9 cellular contexts compared by ENCODE assay signal in genomic region chr2:10709290-10709939, GRCh38. TPM values are rescaled to one million over a fixed set of nuclear protein-coding genes. Genes with fewer than 3 reads are reported as not detected.
A peak's percentile ranks its signal among the peaks of the same experiment; 100 is the strongest.
DNase-seq lines count a peak whose midpoint lies in the region; ATAC-seq and TF ChIP-seq lines count a peak whose summit lies in the region.
"Had no signal": no experiment of that assay in that cellular context is flagged by ENCODE, and none has a peak within 500 bp of the region (broad histone marks: within the 10 kb centered on the region; RNA-seq: fewer than 3 reads in every experiment).

No MANE protein-coding gene starts in this region.

- POLR2A ChIA-PET in OCI-LY7 (lab: Charles Lee) = no interaction called here

- DNase-seq in BE2C = peak; percentile 24
- DNase-seq in HFF-Myc (ENCODE audit: extremely low read depth, low read depth) = no peak
- DNase-seq in OCI-LY7 (ENCODE audit: low spot score) = peak; percentile 12
- peak; percentile 29 for DNase-seq in glutamatergic neuron
- no peak for DNase-seq in ovary
- no peak for DNase-seq in NCI-H774 (lab: John Stamatoyannopoulos, UW)
- no peak for DNase-seq in NOMO-1 treated with DMSO at 0.1 percent for 48 hours (lab: John Stamatoyannopoulos, UW; ENCODE audit: unreplicated experiment)
- DNase-seq: activated B cell treated with CpG ODN at 0.5 μM for 24 hours had no signal

- TF ChIP-seq CTCF in BE2C (IDR thresholded peaks at IDR 0.05; ENCODE audit: low read depth, low read length) (peak; percentile 61), HFF-Myc (IDR thresholded peaks at IDR 0.05; ENCODE audit: low read depth, low read length, missing control alignments) (peak; percentile 47), OCI-LY7 (conservative IDR thresholded peaks at IDR 0.05; ENCODE audit: low read length) (peak; percentile 68), glutamatergic neuron (IDR thresholded peaks at IDR 0.05; ENCODE audit: partially characterized antibody, unreplicated experiment) (no peak), ovary (IDR thresholded peaks at IDR 0.05) (no peak)

- H3K36me3 ChIP-seq in BE2C (no peaks in the 10 kb centered on the region), OCI-LY7 (ENCODE audit: insufficient read depth, low read length) (no peaks in the 10 kb centered on the region), ovary (no peaks in the 10 kb centered on the region)

- no peaks in the 10 kb centered on the region for H3K36me3 Mint-ChIP-seq in glutamatergic neuron (ENCODE audit: unreplicated experiment)

- TF ChIP-seq POLR2A in ovary (IDR thresholded peaks at IDR 0.05) = no peak

- H4K20me1 ChIP-seq in OCI-LY7 (ENCODE audit: insufficient read depth, low read length) = no peaks in the 10 kb centered on the region

- H3K4me3 ChIP-seq in BE2C (ENCODE audit: low read depth, low read length) (no peak overlapping the region), HFF-Myc (replicated peaks; ENCODE audit: low read depth, low read length) (no peak overlapping the region), OCI-LY7 (ENCODE audit: low read depth, low read length, poor library complexity, severe bottlenecking) (no peak overlapping the region), ovary (no peak overlapping the region)

- no TSS peak for BruUV-seq in OCI-LY7 (replicated peaks; lab: Mats Ljungman, UMichigan)

- CTCF ChIA-PET in OCI-LY7 (lab: Charles Lee; ENCODE audit: unreplicated experiment) = no interaction called here

- H3K27ac ChIP-seq in OCI-LY7 (ENCODE audit: low read depth, low read length, poor library complexity, severe bottlenecking) (no peak overlapping the region), ovary (no peak overlapping the region)

- no peaks in the 10 kb centered on the region for H3K9me3 Mint-ChIP-seq in glutamatergic neuron (ENCODE audit: unreplicated experiment)
- H3K9me3 Mint-ChIP-seq: activated B cell treated with CpG ODN at 0.5 μM for 24 hours had no signal

- H3K4me1 Mint-ChIP-seq in glutamatergic neuron (ENCODE audit: low read depth, unreplicated experiment) = no peaks in the 10 kb centered on the region

- no peaks in the 10 kb centered on the region for H3K79me2 ChIP-seq in OCI-LY7 (ENCODE audit: insufficient read depth, low read depth, low read length)

- H3K27me3 ChIP-seq in BE2C = peaks cover 63% of the 10 kb centered on the region
- H3K27me3 ChIP-seq in ovary = no peaks in the 10 kb centered on the region

- H3K9me3 ChIP-seq in BE2C (no peaks in the 10 kb centered on the region), OCI-LY7 (ENCODE audit: low read length) (no peaks in the 10 kb centered on the region), ovary (no peaks in the 10 kb centered on the region)

- TF ChIP-seq EP300 in ovary (IDR thresholded peaks at IDR 0.05) = no peak

- H3K4me1 ChIP-seq in BE2C (no peaks in the 10 kb centered on the region), OCI-LY7 (ENCODE audit: insufficient read depth, low read length, poor library complexity, severe bottlenecking) (no peaks in the 10 kb centered on the region), ovary (ENCODE audit: insufficient read depth) (peaks cover 1% of the 10 kb centered on the region)

- no peaks in the 10 kb centered on the region for H3K9me2 ChIP-seq in OCI-LY7 (ENCODE audit: insufficient read depth, low read length)

- H3K4me2 ChIP-seq in OCI-LY7 (ENCODE audit: low read length) = no peak overlapping the region

- H3K4me3 Mint-ChIP-seq in glutamatergic neuron (ENCODE audit: unreplicated experiment) = no peak overlapping the region
- H3K4me3 Mint-ChIP-seq: activated B cell treated with CpG ODN at 0.5 μM for 24 hours had no signal

- intact Hi-C loops in OCI-LY7 (cut with micrococcal nuclease; ENCODE audit: unreplicated experiment) = no loop called here
- intact Hi-C loops in ovary (cut with DNase I) = no loop called here

- peaks cover 8% of the 10 kb centered on the region for H3K27me3 Mint-ChIP-seq in glutamatergic neuron (ENCODE audit: unreplicated experiment)

- WGBS in ovary, 3 donors = 20 to 37% (median 36%) methylated on average over 7 of the region's 7 CpGs

- no peak for ATAC-seq in GM18870 (IDR thresholded peaks at IDR 0.05; ENCODE audit: unreplicated experiment)

- H2AFZ ChIP-seq in OCI-LY7 (ENCODE audit: low read length) = no peak overlapping the region

- no peak overlapping the region for H3K27ac Mint-ChIP-seq in glutamatergic neuron (ENCODE audit: unreplicated experiment)
- H3K27ac Mint-ChIP-seq: activated B cell treated with CpG ODN at 0.5 μM for 24 hours had no signal

RNA-seq across cellular contexts. Expression of gene ATP6V1C2, which starts 12.0 kb away (rescaled TPM):
- 1.1 TPM for polyA plus RNA-seq in BE2C (2012; ENCODE audit: insufficient read depth, insufficient read length, low read depth)
- total RNA-seq in OCI-LY7 (2014; rRNA removed; shearing (Covaris generic)) = 0.13 TPM in 1 of 2 replicates, not detected in the other
- total RNA-seq in OCI-LY7 (2022) (not detected in 2 replicates), glutamatergic neuron (ENCODE audit: unreplicated experiment) (not detected), ovary (10 to 100 TPM in 1 of 7 donors, 1 to 10 TPM in 2, under 1 TPM in 2, not detected in 2; 0.17 to 10.8 (median 1.3) TPM)
- under 1 TPM; 0.40 to 0.48 TPM for polyA plus RNA-seq in ovary

RNA-seq across cellular contexts. Expression of gene NOL10, which starts 19.6 kb away (rescaled TPM):
- 37.8 TPM for polyA plus RNA-seq in BE2C (2012; ENCODE audit: insufficient read depth, insufficient read length, low read depth)
- 23.7 and 26.9 TPM in 2 replicates for total RNA-seq in OCI-LY7 (2014; rRNA removed; shearing (Covaris generic))
- 24.8 and 31.7 TPM in 2 replicates for total RNA-seq in OCI-LY7 (2022)
- 14.8 TPM for total RNA-seq in glutamatergic neuron (ENCODE audit: unreplicated experiment)
- total RNA-seq in ovary = 10 to 100 TPM; 15.5 to 25.3 (median 21.5) TPM
- polyA plus RNA-seq in ovary = 10 to 100 TPM in 1 of 2 donors, 1 to 10 TPM in 1; 9.4 to 20.9 TPM

Comparison
In these comparisons a context has a peak if more than half of its experiments do, and no peak if none do; other contexts are left out.
1. DNase-seq: peak in BE2C (single experiment), OCI-LY7 (single experiment) and glutamatergic neuron (single experiment); none in HFF-Myc (single experiment), ovary (0 of 5), NCI-H774 (single experiment) and NOMO-1 treated with DMSO at 0.1 percent for 48 hours (single experiment).
2. CTCF ChIP-seq: peak in BE2C (single experiment), HFF-Myc (single experiment) and OCI-LY7 (single experiment); none in glutamatergic neuron (single experiment) and ovary (0 of 3).